Comparison of ENCODE assay signal across 14 cellular contexts in the genomic region with DNA sequence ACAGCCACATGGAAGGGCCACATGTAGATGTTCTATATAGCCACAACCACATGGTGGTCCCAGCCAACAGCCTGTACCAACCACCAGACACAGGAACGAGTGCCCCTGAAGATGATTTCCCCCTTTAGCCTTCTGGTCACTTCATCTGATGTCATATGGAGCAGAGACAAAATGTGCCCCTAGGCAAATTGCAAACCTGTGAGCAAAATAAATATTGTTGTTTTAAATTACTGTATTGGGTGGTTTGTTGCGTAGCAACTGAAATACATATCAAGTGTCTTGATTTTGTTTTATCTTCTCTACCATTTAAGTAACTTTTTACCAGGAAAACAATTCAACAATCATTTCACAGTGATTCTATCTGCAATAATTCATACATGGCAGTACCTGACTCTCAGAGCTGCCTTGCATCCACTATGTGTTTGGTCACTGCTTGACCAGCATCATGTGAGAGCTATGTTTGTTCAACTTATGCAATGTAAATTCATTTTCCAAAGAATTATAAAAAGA.
"Had no signal": no experiment of that assay in that cellular context is flagged by ENCODE, and none has a peak within 500 bp of the region (broad histone marks: within the 10 kb centered on the region; RNA-seq: fewer than 3 reads in every experiment).

No MANE protein-coding gene starts in this region.

- H3K4me3 ChIP-seq: adrenal gland, colonic mucosa, esophagus muscularis mucosa, hepatocyte, thoracic aorta had no signal

- H3K27ac ChIP-seq: adrenal gland, colonic mucosa, esophagus muscularis mucosa, hepatocyte, parathyroid adenoma, thoracic aorta had no signal

- ATAC-seq: activated CD4-positive, alpha-beta T cell treated with anti-CD3 and anti-CD28 coated beads for 36 hours; activated CD8-positive, alpha-beta T cell treated with anti-CD3 and anti-CD28 coated beads for 36 hours; activated T-cell treated with anti-CD3 and anti-CD28 coated beads, Interleukin-2, amount 50 U/mL, for 4 hours; naive thymus-derived CD8-positive, alpha-beta T cell; stimulated activated effector memory CD8-positive, alpha-beta T cell treated with anti-CD3 and anti-CD28 coated beads, Interleukin-12 subunit alpha, Interleukin-12 subunit beta, amount 100 ng/mL, for 72 hours had no signal

- H3K9ac ChIP-seq: parathyroid adenoma had no signal

- H2AFZ ChIP-seq: hepatocyte, parathyroid adenoma had no signal

- H3K79me2 ChIP-seq: hepatocyte, parathyroid adenoma had no signal

- H3K4me2 ChIP-seq: hepatocyte had no signal

- H3K9me3 ChIP-seq: adrenal gland, colonic mucosa, esophagus muscularis mucosa, thoracic aorta had no signal

- H3K4me1 ChIP-seq: adrenal gland, colonic mucosa, esophagus muscularis mucosa, parathyroid adenoma had no signal

- H3K27me3 ChIP-seq: adrenal gland, colonic mucosa, esophagus muscularis mucosa, hepatocyte had no signal

- DNase-seq: activated CD4-positive, alpha-beta T cell treated with anti-CD3 and anti-CD28 coated beads for 36 hours; activated CD8-positive, alpha-beta T cell treated with anti-CD3 and anti-CD28 coated beads for 36 hours; activated effector memory CD4-positive, alpha-beta T cell treated with anti-CD3 and anti-CD28 coated beads, Interleukin-2, amount 50 U/mL, for 16 hours; activated T-cell treated with anti-CD3 and anti-CD28 coated beads, Interleukin-2, amount 50 U/mL, for 4 hours; adrenal gland; central memory CD4-positive, alpha-beta T cell; colonic mucosa; mesenchymal stem cell; naive thymus-derived CD8-positive, alpha-beta T cell had no signal

- H3K36me3 ChIP-seq: adrenal gland, colonic mucosa, esophagus muscularis mucosa, thoracic aorta had no signal
